Comparison of ENCODE assay signal across 8 cellular contexts in the genomic region with DNA sequence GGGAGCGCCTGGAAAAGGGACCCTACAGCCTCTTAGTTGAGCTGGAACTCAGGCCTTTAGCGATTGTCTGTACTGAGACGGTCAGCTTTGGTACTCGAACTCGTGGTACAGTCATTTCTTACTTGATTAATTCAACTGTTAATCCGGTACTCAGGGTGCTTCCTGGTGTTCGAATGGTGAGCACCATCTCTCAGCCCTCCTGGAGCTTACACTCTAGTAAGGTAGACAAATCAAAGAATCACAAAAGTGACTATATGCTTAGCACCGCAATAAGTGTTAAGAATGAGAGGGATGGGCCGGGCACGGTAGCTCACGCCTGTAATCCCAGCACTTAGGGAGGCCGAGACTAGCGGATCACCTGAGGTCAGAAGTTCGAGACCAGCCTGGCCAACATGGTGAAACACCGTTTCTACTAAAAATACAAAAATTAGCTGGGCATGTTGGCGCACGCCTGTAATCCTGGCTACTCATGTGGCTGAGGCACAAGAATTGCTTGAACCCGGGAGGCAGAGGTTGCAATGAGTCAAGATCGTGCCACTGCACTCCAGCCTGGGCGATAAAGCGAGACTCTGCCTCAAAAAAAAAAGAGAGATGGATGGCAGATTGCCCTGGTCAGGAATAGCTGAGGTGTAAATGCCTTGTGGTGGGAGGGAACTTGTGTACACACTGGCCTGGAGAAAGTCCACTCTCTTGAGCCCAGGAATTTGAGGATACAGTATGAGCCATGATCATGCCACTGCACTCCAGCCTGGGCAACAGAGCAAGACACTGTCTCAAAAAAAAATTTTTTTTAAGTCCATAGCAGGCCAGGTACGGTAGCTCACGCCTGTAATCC. TPM values are rescaled to one million over a fixed set of nuclear protein-coding genes. Genes with fewer than 3 reads are reported as not detected.
DNase-seq lines count a peak whose midpoint lies in the region; ATAC-seq and TF ChIP-seq lines count a peak whose summit lies in the region.

No MANE protein-coding gene starts in this region.

- peaks cover 29% of the 10 kb centered on the region; the same call in 1 of the 2 replicates for H3K36me3 ChIP-seq in iPS DF 6.9 (ENCODE audit: control insufficient read depth, insufficient read depth, low read length)

- H3K4me3 Mint-ChIP-seq in activated CD4-positive, alpha-beta T cell treated with anti-CD3 and anti-CD28 coated beads for 36 hours = peak overlapping the region; percentile 87
- peak overlapping the region; percentile 90 to 92 for H3K4me3 Mint-ChIP-seq in stimulated activated naive B cell treated with anti-CD40 and anti-IgM and Interleukin-4, amounts not matched to agents 10 μg/mL and 1 μg/mL and 100 μg/mL, for 72 hours

- no peaks in the 10 kb centered on the region for H3K4me1 ChIP-seq in iPS DF 6.9 (ENCODE audit: control insufficient read depth, insufficient read depth, low read length)

- no peaks in the 10 kb centered on the region for H3K27me3 Mint-ChIP-seq in activated CD4-positive, alpha-beta T cell treated with anti-CD3 and anti-CD28 coated beads for 36 hours
- no peaks in the 10 kb centered on the region for H3K27me3 Mint-ChIP-seq in stimulated activated naive B cell treated with anti-CD40 and anti-IgM and Interleukin-4, amounts not matched to agents 10 μg/mL and 1 μg/mL and 100 μg/mL, for 72 hours

- H3K4me1 Mint-ChIP-seq in activated CD4-positive, alpha-beta T cell treated with anti-CD3 and anti-CD28 coated beads for 36 hours = peaks cover 45% of the 10 kb centered on the region
- peaks cover 34 to 45% of the 10 kb centered on the region in 2 donors for H3K4me1 Mint-ChIP-seq in stimulated activated naive B cell treated with anti-CD40 and anti-IgM and Interleukin-4, amounts not matched to agents 10 μg/mL and 1 μg/mL and 100 μg/mL, for 72 hours

- WGBS in iPS DF 6.9 (ENCODE audit: insufficient coverage, insufficient read length) = no CpG with 5 or more reads among the region's 23 CpGs

- DNase-seq in activated CD4-positive, alpha-beta T cell treated with anti-CD3 and anti-CD28 coated beads for 36 hours = no peak
- no peak for DNase-seq in activated CD4-positive, alpha-beta T cell treated with anti-CD3 and anti-CD28 coated beads for 1 hour
- no peak for DNase-seq in iPS DF 6.9 (ENCODE audit: low read depth, low spot score)
- no peak for DNase-seq in stimulated activated naive B cell treated with anti-CD40 and anti-IgM and Interleukin-4, amounts not matched to agents 10 μg/mL and 1 μg/mL and 100 μg/mL, for 72 hours
- no peak for DNase-seq in NCI-H1436 treated with DMSO at 0.1 percent for 48 hours (lab: John Stamatoyannopoulos, UW)

- peak overlapping the region; percentile 90 for H3K27ac Mint-ChIP-seq in activated CD4-positive, alpha-beta T cell treated with anti-CD3 and anti-CD28 coated beads for 36 hours
- peak overlapping the region; percentile 96 for H3K27ac Mint-ChIP-seq in stimulated activated naive B cell treated with anti-CD40 and anti-IgM and Interleukin-4, amounts not matched to agents 10 μg/mL and 1 μg/mL and 100 μg/mL, for 72 hours

- ATAC-seq in activated CD4-positive, alpha-beta T cell treated with anti-CD3 and anti-CD28 coated beads for 36 hours = no peak
- peak in 1 of 2 donors; percentile 9 for ATAC-seq in stimulated activated naive B cell treated with anti-CD40 and anti-IgM and Interleukin-4, amounts not matched to agents 10 μg/mL and 1 μg/mL and 100 μg/mL, for 72 hours (replicated peaks)
- ATAC-seq in HG02870 (IDR thresholded peaks at IDR 0.05; ENCODE audit: unreplicated experiment) = no peak
- ATAC-seq in HG02763 (IDR thresholded peaks at IDR 0.05; ENCODE audit: unreplicated experiment) = no peak

- POLR2A ChIA-PET in activated CD4-positive, alpha-beta T cell treated with anti-CD3 and anti-CD28 coated beads for 36 hours (lab: Charles Lee) = interaction anchor here (0.7 kb wide), 1 partner anchor 23 kb away, joined by 3 read pairs; no protein-coding TSS in a partner anchor

- intact Hi-C loops in activated CD4-positive, alpha-beta T cell treated with anti-CD3 and anti-CD28 coated beads for 36 hours (cut with DNase I, micrococcal nuclease) = loop anchor here (2.0 to 5.0 kb wide), 5 partner anchors 78 to 1011 kb away; a partner anchor contains a TSS

- peak overlapping the region; percentile 76 for H3K27ac ChIP-seq in VCaP
- H3K27ac ChIP-seq in iPS DF 6.9 (ENCODE audit: low read length) = no peak overlapping the region

- H3K9me3 Mint-ChIP-seq in activated CD4-positive, alpha-beta T cell treated with anti-CD3 and anti-CD28 coated beads for 36 hours (ENCODE audit: low read depth) = no peaks in the 10 kb centered on the region
- no peaks in the 10 kb centered on the region for H3K9me3 Mint-ChIP-seq in stimulated activated naive B cell treated with anti-CD40 and anti-IgM and Interleukin-4, amounts not matched to agents 10 μg/mL and 1 μg/mL and 100 μg/mL, for 72 hours

- H3K4me3 ChIP-seq in iPS DF 6.9 (ENCODE audit: low read length) = peak overlapping the region; percentile 76

- CTCF ChIA-PET in activated CD4-positive, alpha-beta T cell treated with anti-CD3 and anti-CD28 coated beads for 36 hours (lab: Charles Lee) = interaction anchor here (0.6 to 1.5 kb wide), 3 partner anchors 40 to 126 kb away, joined by 3 read pairs; no protein-coding TSS in a partner anchor

- H3K27me3 ChIP-seq in iPS DF 6.9 (ENCODE audit: control insufficient read depth, insufficient read depth, low read length) = no peaks in the 10 kb centered on the region

- peaks cover 42% of the 10 kb centered on the region for H3K36me3 Mint-ChIP-seq in activated CD4-positive, alpha-beta T cell treated with anti-CD3 and anti-CD28 coated beads for 36 hours (ENCODE audit: low read depth)
- H3K36me3 Mint-ChIP-seq in stimulated activated naive B cell treated with anti-CD40 and anti-IgM and Interleukin-4, amounts not matched to agents 10 μg/mL and 1 μg/mL and 100 μg/mL, for 72 hours = peaks cover 29% of the 10 kb centered on the region in 2 donors

- H3K9me3 ChIP-seq in iPS DF 6.9 (ENCODE audit: control insufficient read depth, insufficient read depth, low read length) = no peaks in the 10 kb centered on the region

- TF ChIP-seq CTCF in VCaP (conservative IDR thresholded peaks at IDR 0.05) = no peak

RNA-seq across cellular contexts. Expression of a gene that starts 1.0 kb away (rescaled TPM):
- total RNA-seq in activated CD4-positive, alpha-beta T cell treated with anti-CD3 and anti-CD28 coated beads for 36 hours = 100 to 1,000 TPM; 113 to 145 TPM

RNA-seq across cellular contexts. Expression of a gene that starts 54.2 kb away (rescaled TPM):
- total RNA-seq in activated CD4-positive, alpha-beta T cell treated with anti-CD3 and anti-CD28 coated beads for 36 hours = 100 to 1,000 TPM; 217 to 290 TPM

RNA-seq across cellular contexts. Expression of a gene that starts 55.8 kb away (rescaled TPM):
- not detected for total RNA-seq in activated CD4-positive, alpha-beta T cell treated with anti-CD3 and anti-CD28 coated beads for 36 hours
